8 cellular contexts compared by ENCODE assay signal in the genomic region with DNA sequence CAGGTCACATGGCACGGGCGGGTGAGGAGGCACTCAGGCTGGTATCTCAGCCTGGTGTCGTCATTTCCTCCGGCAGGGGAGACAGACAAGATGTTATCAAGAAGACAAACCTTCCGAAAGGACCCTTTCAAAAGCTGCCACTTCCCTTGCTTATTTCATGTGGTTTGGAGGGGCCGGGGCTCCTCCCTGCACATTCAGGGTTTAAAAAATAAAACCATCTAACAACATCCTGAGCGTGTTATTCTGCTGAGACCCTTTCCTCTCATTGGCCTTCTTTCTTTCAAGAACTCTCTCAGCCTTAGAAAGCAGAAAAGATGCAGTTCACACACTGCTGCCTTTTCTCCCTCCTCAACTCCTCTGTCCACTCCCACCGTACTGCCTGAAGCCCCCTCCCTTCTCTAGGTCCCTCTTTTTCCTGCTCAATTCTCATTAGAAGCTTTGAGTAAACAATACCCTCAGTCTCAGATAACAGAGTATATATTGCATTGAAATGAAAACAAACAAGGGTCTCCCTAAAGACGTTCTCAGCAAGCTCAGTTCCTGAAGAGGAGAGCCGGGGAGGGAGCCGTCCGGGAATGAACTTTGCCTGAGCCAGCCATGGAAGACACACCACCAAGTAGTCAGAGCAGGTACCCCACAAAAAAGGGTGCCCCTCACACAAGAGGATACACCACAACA. TPM values are rescaled to one million over a fixed set of nuclear protein-coding genes. Genes with fewer than 3 reads are reported as not detected.
DNase-seq lines count a peak whose midpoint lies in the region; ATAC-seq and TF ChIP-seq lines count a peak whose summit lies in the region.

No MANE protein-coding gene starts in this region.

- H4K20me1 ChIP-seq in GM23248 (ENCODE audit: insufficient read depth) = no peaks in the 10 kb centered on the region; the same call in 1 of the 2 replicates

- H3K36me3 ChIP-seq in Caco-2 (ENCODE audit: control insufficient read depth, insufficient read depth, low read length) (no peaks in the 10 kb centered on the region; the same call in 1 of the 2 replicates), GM23248 (ENCODE audit: low read depth) (peaks cover 21% of the 10 kb centered on the region), adrenal gland (replicated peaks in 1 of 2) (peaks cover 0 to 13% of the 10 kb centered on the region in 2 donors), muscle layer of duodenum (ENCODE audit: control insufficient read depth in 1 of 2, insufficient read depth in 2 of 2, low read length in 2 of 2) (peaks cover 8 to 10% of the 10 kb centered on the region in 2 donors), thoracic aorta (peaks cover 7% of the 10 kb centered on the region)

- ATAC-seq in thoracic aorta (ENCODE audit: insufficient number of reproducible peaks, low FRiP score, low read depth) = no peak
- ATAC-seq in HG03095 (IDR thresholded peaks at IDR 0.05; ENCODE audit: unreplicated experiment) = no peak

- H3K4me3 ChIP-seq in Caco-2 (ENCODE audit: low read depth, low read length) (no peak overlapping the region), GM23248 (no peak overlapping the region; the same call in 1 of the 2 replicates), adrenal gland (no peak overlapping the region), muscle layer of duodenum (ENCODE audit: low read depth in 1 of 2, low read length in 2 of 2) (no peak overlapping the region), thoracic aorta (peak overlapping the region; percentile 96)

- peaks cover 100% of the 10 kb centered on the region for H3K79me2 ChIP-seq in GM23248 (ENCODE audit: insufficient read depth)

- peak overlapping the region; percentile 29 for H3K4me3 Mint-ChIP-seq in Caco-2 (ENCODE audit: unreplicated experiment)
- peak overlapping the region; percentile 80 for H3K4me3 Mint-ChIP-seq in T-helper 1 cell treated with Interleukin-12 subunit alpha and Interleukin-12 subunit beta and Interleukin-4 antibody, amounts not matched to agents 30 μg/mL and 1 μg/mL, for 36 hours

- WGBS in GM23248 (ENCODE audit: low coverage in 1 of 2, low lambda C conversion rate in 2 of 2, missing lambda C conversion rate in 2 of 2), 2 experiments = 83 to 93% methylated on average over 12 of the region's 12 CpGs
- WGBS in adrenal gland, 4 donors = 57 to 71% (median 65%) methylated on average over 12 of the region's 12 CpGs

- H3K27me3 ChIP-seq in Caco-2 (replicated peaks; ENCODE audit: control insufficient read depth, insufficient read depth, low read length) = no peaks in the 10 kb centered on the region
- H3K27me3 ChIP-seq in GM23248 (replicated peaks; ENCODE audit: insufficient read depth) = no peaks in the 10 kb centered on the region
- H3K27me3 ChIP-seq in adrenal gland = no peaks in the 10 kb centered on the region
- no peaks in the 10 kb centered on the region for H3K27me3 ChIP-seq in muscle layer of duodenum (ENCODE audit: low read depth, low read length)
- no peaks in the 10 kb centered on the region for H3K27me3 ChIP-seq in thoracic aorta (replicated peaks; ENCODE audit: insufficient read depth)

- CTCF ChIA-PET in Caco-2 (lab: Charles Lee) = no interaction called here

- no peaks in the 10 kb centered on the region for H3K27me3 Mint-ChIP-seq in Caco-2 (ENCODE audit: insufficient read depth, unreplicated experiment)
- H3K27me3 Mint-ChIP-seq in T-helper 1 cell treated with Interleukin-12 subunit alpha and Interleukin-12 subunit beta and Interleukin-4 antibody, amounts not matched to agents 30 μg/mL and 1 μg/mL, for 36 hours (ENCODE audit: low read depth) = no peaks in the 10 kb centered on the region

- H3K4me1 Mint-ChIP-seq in Caco-2 (ENCODE audit: low read depth, unreplicated experiment) = peaks cover 21% of the 10 kb centered on the region
- H3K4me1 Mint-ChIP-seq in T-helper 1 cell treated with Interleukin-12 subunit alpha and Interleukin-12 subunit beta and Interleukin-4 antibody, amounts not matched to agents 30 μg/mL and 1 μg/mL, for 36 hours (ENCODE audit: low read depth) = peaks cover 90% of the 10 kb centered on the region

- H3K27ac ChIP-seq in GM23248 (peak overlapping the region; percentile 87), adrenal gland (peak overlapping the region in 4 of 5 donors; percentile 56 to 99 (median 76)), muscle layer of duodenum (ENCODE audit: low read length) (peak overlapping the region; percentile 76), thoracic aorta (peak overlapping the region; percentile 74 to 97)

- H3K9me2 ChIP-seq in GM23248 (ENCODE audit: insufficient read depth) = no peaks in the 10 kb centered on the region

- no peaks in the 10 kb centered on the region for H3K9me3 ChIP-seq in Caco-2
- H3K9me3 ChIP-seq in GM23248 (ENCODE audit: low read depth) = no peaks in the 10 kb centered on the region
- H3K9me3 ChIP-seq in adrenal gland (replicated peaks in 1 of 3) = no peaks in the 10 kb centered on the region
- H3K9me3 ChIP-seq in muscle layer of duodenum (ENCODE audit: control insufficient read depth in 1 of 2, low read length in 2 of 2) = no peaks in the 10 kb centered on the region
- no peaks in the 10 kb centered on the region for H3K9me3 ChIP-seq in thoracic aorta

- no peaks in the 10 kb centered on the region for H3K9me3 Mint-ChIP-seq in Caco-2 (ENCODE audit: unreplicated experiment)
- H3K9me3 Mint-ChIP-seq in T-helper 1 cell treated with Interleukin-12 subunit alpha and Interleukin-12 subunit beta and Interleukin-4 antibody, amounts not matched to agents 30 μg/mL and 1 μg/mL, for 36 hours = no peaks in the 10 kb centered on the region

- no peak for TF ChIP-seq CTCF in Caco-2 (IDR thresholded peaks at IDR 0.05; ENCODE audit: insufficient read depth in 1 of 2, low read depth in 1 of 2, low read length in 1 of 2, severe bottlenecking in 1 of 2, unreplicated experiment in 1 of 2)
- no peak for TF ChIP-seq CTCF in adrenal gland (IDR thresholded peaks at IDR 0.05)
- no peak for TF ChIP-seq CTCF in thoracic aorta (IDR thresholded peaks at IDR 0.05)

- H3F3A ChIP-seq in GM23248 (ENCODE audit: insufficient read depth) = peaks cover 84% of the 10 kb centered on the region

- H3K4me2 ChIP-seq in GM23248 (ENCODE audit: unreplicated experiment) = peak overlapping the region; percentile 86

- DNase-seq in Caco-2 (no peak), GM23248 (no peak), adrenal gland (peak in 1 of 7 donors; percentile 70), thoracic aorta (ENCODE audit: low spot score) (no peak), OCI-M2 (lab: John Stamatoyannopoulos, UW; ENCODE audit: unreplicated experiment) (no peak)

- BruUV-seq in Caco-2 (replicated peaks; lab: Mats Ljungman, UMichigan) = no TSS peak

- intact Hi-C loops in Caco-2 (cut with micrococcal nuclease; ENCODE audit: unreplicated experiment) (loop anchor here (10.0 kb wide), 1 partner anchor 156 kb away; no protein-coding TSS in a partner anchor), adrenal gland (cut with DNase I) (loop anchor here (10.0 kb wide), 4 partner anchors 106 to 266 kb away; no protein-coding TSS in a partner anchor)

- H3K4me1 ChIP-seq in Caco-2 (peaks cover 59% of the 10 kb centered on the region), GM23248 (ENCODE audit: insufficient read depth) (peaks cover 89% of the 10 kb centered on the region), adrenal gland (replicated peaks in 1 of 2) (peaks cover 63 to 92% of the 10 kb centered on the region in 2 donors), muscle layer of duodenum (ENCODE audit: control insufficient read depth in 1 of 2, insufficient read depth in 2 of 2, low read length in 2 of 2) (peaks cover 36 to 87% of the 10 kb centered on the region in 2 donors), thoracic aorta (ENCODE audit: control insufficient read depth in 1 of 2, low read depth in 2 of 2) (peaks cover 74 to 96% of the 10 kb centered on the region in 2 donors)

- in situ Hi-C loops in GM23248 (cut with MboI) = loop anchor here (10.0 to 25.0 kb wide), 2 partner anchors 204 to 234 kb away; no protein-coding TSS in a partner anchor

- H3K36me3 Mint-ChIP-seq in Caco-2 (ENCODE audit: insufficient read depth, unreplicated experiment) = peaks cover 25% of the 10 kb centered on the region
- H3K36me3 Mint-ChIP-seq in T-helper 1 cell treated with Interleukin-12 subunit alpha and Interleukin-12 subunit beta and Interleukin-4 antibody, amounts not matched to agents 30 μg/mL and 1 μg/mL, for 36 hours (ENCODE audit: low read depth) = peaks cover 64% of the 10 kb centered on the region

- H3K27ac Mint-ChIP-seq in Caco-2 (ENCODE audit: unreplicated experiment) = peak overlapping the region; percentile 85
- H3K27ac Mint-ChIP-seq in T-helper 1 cell treated with Interleukin-12 subunit alpha and Interleukin-12 subunit beta and Interleukin-4 antibody, amounts not matched to agents 30 μg/mL and 1 μg/mL, for 36 hours = peak overlapping the region; percentile 90

- POLR2A ChIA-PET in Caco-2 (lab: Charles Lee) = no interaction called here

- peak overlapping the region; percentile 69 for H3K9ac ChIP-seq in GM23248

- no peak for TF ChIP-seq POLR2A in adrenal gland (IDR thresholded peaks at IDR 0.05)

- no peak overlapping the region for H2AFZ ChIP-seq in GM23248

RNA-seq across cellular contexts. Expression of gene SMAD7, which starts 9.8 kb away (rescaled TPM):
- 9.3 and 9.5 TPM in 2 replicates for total RNA-seq in Caco-2 (2022)
- 43.6 and 51.7 TPM in 2 replicates for total RNA-seq in GM23248 (2014; rRNA removed; shearing (Covaris generic))
- 6.8 and 8.4 TPM in 2 replicates for polyA plus RNA-seq in GM23248 (2016; fragmentation: Nextera tagmentation; extraction: Ambion mirVana)
- 10 to 100 TPM; 14.5 to 68.3 (median 25.5) TPM for total RNA-seq in adrenal gland
- 10 to 100 TPM in 1 of 3 donors, 1 to 10 TPM in 2; 6.1 to 12.6 (median 8.2) TPM for polyA plus RNA-seq in adrenal gland
- 100 to 1,000 TPM in 1 of 2 donors, 10 to 100 TPM in 1; 80.8 to 107 TPM for total RNA-seq in thoracic aorta
